ENCODE assay signal across 8 cellular contexts in genomic region chr11:8684600-8685290, GRCh38. TPM values are rescaled to one million over a fixed set of nuclear protein-coding genes. Genes with fewer than 3 reads are reported as not detected.
DNase-seq lines count a peak whose midpoint lies in the region; ATAC-seq, FAIRE-seq and TF ChIP-seq lines count a peak whose summit lies in the region.

No MANE protein-coding gene starts in this region.

- H3K4me3 ChIP-seq in foreskin fibroblast (ENCODE audit: low read depth in 1 of 2, low read length in 2 of 2): peak overlapping the region; percentile 97 to 98

- POLR2A ChIA-PET in activated CD4-positive, alpha-beta memory T cell treated with anti-CD3 and anti-CD28 coated beads for 36 hours (lab: Charles Lee): no interaction called here

- peak overlapping the region; percentile 97 for H3K4me3 Mint-ChIP-seq in activated T-cell treated with anti-CD3 and anti-CD28 coated beads, Interleukin-2, amount 50 U/mL, for 24 hours
- peak overlapping the region; percentile 94 for H3K4me3 Mint-ChIP-seq in activated CD4-positive, alpha-beta memory T cell treated with anti-CD3 and anti-CD28 coated beads for 36 hours
- H3K4me3 Mint-ChIP-seq in stimulated activated naive B cell treated with anti-CD40 and anti-IgM and Interleukin-4, amounts not matched to agents 10 μg/mL and 1 μg/mL and 100 μg/mL, for 72 hours: peak overlapping the region; percentile 94

- FAIRE-seq in GM12892 (lab: Jason Lieb, UNC): no peak

- no peak for ATAC-seq in stimulated activated naive B cell treated with anti-CD40 and anti-IgM and Interleukin-4, amounts not matched to agents 10 μg/mL and 1 μg/mL and 100 μg/mL, for 72 hours (replicated peaks)

- no peaks in the 10 kb centered on the region for H3K27me3 Mint-ChIP-seq in activated T-cell treated with anti-CD3 and anti-CD28 coated beads, Interleukin-2, amount 50 U/mL, for 24 hours
- H3K27me3 Mint-ChIP-seq in activated CD4-positive, alpha-beta memory T cell treated with anti-CD3 and anti-CD28 coated beads for 36 hours: no peaks in the 10 kb centered on the region
- no peaks in the 10 kb centered on the region for H3K27me3 Mint-ChIP-seq in stimulated activated naive B cell treated with anti-CD40 and anti-IgM and Interleukin-4, amounts not matched to agents 10 μg/mL and 1 μg/mL and 100 μg/mL, for 72 hours

- peaks cover 70% of the 10 kb centered on the region for H3K4me1 Mint-ChIP-seq in activated T-cell treated with anti-CD3 and anti-CD28 coated beads, Interleukin-2, amount 50 U/mL, for 24 hours (ENCODE audit: low read depth)
- peaks cover 63% of the 10 kb centered on the region for H3K4me1 Mint-ChIP-seq in activated CD4-positive, alpha-beta memory T cell treated with anti-CD3 and anti-CD28 coated beads for 36 hours (ENCODE audit: low read depth)
- H3K4me1 Mint-ChIP-seq in stimulated activated naive B cell treated with anti-CD40 and anti-IgM and Interleukin-4, amounts not matched to agents 10 μg/mL and 1 μg/mL and 100 μg/mL, for 72 hours: peaks cover 35 to 64% of the 10 kb centered on the region in 2 donors

- TF ChIP-seq CTCF in foreskin fibroblast (IDR thresholded peaks at IDR 0.05; ENCODE audit: low read depth, low read length): no peak

- peaks cover 98% of the 10 kb centered on the region for H3K36me3 Mint-ChIP-seq in activated T-cell treated with anti-CD3 and anti-CD28 coated beads, Interleukin-2, amount 50 U/mL, for 24 hours (ENCODE audit: low read depth)
- H3K36me3 Mint-ChIP-seq in activated CD4-positive, alpha-beta memory T cell treated with anti-CD3 and anti-CD28 coated beads for 36 hours: peaks cover 76% of the 10 kb centered on the region
- peaks cover 58 to 85% of the 10 kb centered on the region in 2 donors for H3K36me3 Mint-ChIP-seq in stimulated activated naive B cell treated with anti-CD40 and anti-IgM and Interleukin-4, amounts not matched to agents 10 μg/mL and 1 μg/mL and 100 μg/mL, for 72 hours

- CTCF ChIA-PET in activated CD4-positive, alpha-beta memory T cell treated with anti-CD3 and anti-CD28 coated beads for 36 hours (lab: Charles Lee): no interaction called here

- no peaks in the 10 kb centered on the region for H3K9me3 Mint-ChIP-seq in activated T-cell treated with anti-CD3 and anti-CD28 coated beads, Interleukin-2, amount 50 U/mL, for 24 hours
- no peaks in the 10 kb centered on the region for H3K9me3 Mint-ChIP-seq in activated CD4-positive, alpha-beta memory T cell treated with anti-CD3 and anti-CD28 coated beads for 36 hours
- peaks cover 3 to 4% of the 10 kb centered on the region in 2 donors for H3K9me3 Mint-ChIP-seq in stimulated activated naive B cell treated with anti-CD40 and anti-IgM and Interleukin-4, amounts not matched to agents 10 μg/mL and 1 μg/mL and 100 μg/mL, for 72 hours

- H3K27ac Mint-ChIP-seq in activated T-cell treated with anti-CD3 and anti-CD28 coated beads, Interleukin-2, amount 50 U/mL, for 24 hours: peak overlapping the region; percentile 99
- H3K27ac Mint-ChIP-seq in activated CD4-positive, alpha-beta memory T cell treated with anti-CD3 and anti-CD28 coated beads for 36 hours: peak overlapping the region; percentile 88
- H3K27ac Mint-ChIP-seq in stimulated activated naive B cell treated with anti-CD40 and anti-IgM and Interleukin-4, amounts not matched to agents 10 μg/mL and 1 μg/mL and 100 μg/mL, for 72 hours: peak overlapping the region; percentile 99

- TF ChIP-seq POLR2A in GM12892 (IDR thresholded peaks at IDR 0.05; ENCODE audit: low read depth, low read length): no peak

- DNase-seq in activated T-cell treated with anti-CD3 and anti-CD28 coated beads, Interleukin-2, amount 50 U/mL, for 24 hours: no peak
- no peak for DNase-seq in activated T-cell treated with anti-CD3 and anti-CD28 coated beads, Interleukin-2, amount 50 U/mL, for 1 hour
- DNase-seq in activated CD4-positive, alpha-beta memory T cell treated with anti-CD3 and anti-CD28 coated beads for 36 hours: no peak
- no peak for DNase-seq in foreskin fibroblast
- no peak for DNase-seq in stimulated activated naive B cell treated with anti-CD40 and anti-IgM and Interleukin-4, amounts not matched to agents 10 μg/mL and 1 μg/mL and 100 μg/mL, for 72 hours
- no peak for DNase-seq in GM12892 (ENCODE audit: insufficient read length)
- no peak for DNase-seq in NCI-H2171 treated with DMSO at 0.1 percent for 48 hours (lab: John Stamatoyannopoulos, UW)
- no peak for DNase-seq in NCI-H187 treated with DMSO at 0.1 percent for 48 hours (lab: John Stamatoyannopoulos, UW)

- intact Hi-C loops in activated CD4-positive, alpha-beta memory T cell treated with anti-CD3 and anti-CD28 coated beads for 36 hours (cut with micrococcal nuclease): loop anchor here (5.0 to 10.0 kb wide), 5 partner anchors 678 to 1770 kb away; partner anchors contain the start of genes ADM, AMPD3 and EIF3F

RNA-seq across cellular contexts. Expression of gene RPL27A, which starts 2.2 kb away (rescaled TPM):
- total RNA-seq in activated CD4-positive, alpha-beta memory T cell treated with anti-CD3 and anti-CD28 coated beads for 36 hours: 1,000 to 10,000 TPM; 1,027 to 1,094 TPM
- 4,980 TPM for polyA plus RNA-seq in GM12892 (2012; ENCODE audit: missing spikeins)

RNA-seq across cellular contexts. Expression of gene TRIM66, which starts 2.3 kb away (rescaled TPM):
- 10 to 100 TPM; 18.3 to 24.2 TPM for total RNA-seq in activated CD4-positive, alpha-beta memory T cell treated with anti-CD3 and anti-CD28 coated beads for 36 hours
- polyA plus RNA-seq in GM12892 (2012; ENCODE audit: missing spikeins): 9.0 TPM
